ENCODE assay signal across 14 cellular contexts in genomic region chr20:48319943-48320584, GRCh38.
"Had no signal": no experiment of that assay in that cellular context is flagged by ENCODE, and none has a peak within 500 bp of the region (broad histone marks: within the 10 kb centered on the region; RNA-seq: fewer than 3 reads in every experiment).

No MANE protein-coding gene starts in this region.

- H3K4me1 Mint-ChIP-seq: natural killer cell had no signal

- DNase-seq: aorta; erythroblast; islet precursor cell; natural killer cell; nucleus accumbens; posterior cingulate gyrus; retina; stimulated activated CD4-positive, alpha-beta T cell treated with anti-CD3 and anti-CD28 coated beads, Interleukin-2, amount 100 ng/mL, for 48 hours; uterus had no signal

- H3K9me3 ChIP-seq: uterus had no signal

- H3K9me3 Mint-ChIP-seq: activated T-helper 1 cell treated with anti-CD3 and anti-CD28 coated beads, Interleukin-12 subunit alpha, Interleukin-12 subunit beta, Interleukin-2, Interleukin-4 antibody, amounts not matched to agents 30 ng/mL and 10 ng/mL and 1 ng/mL, durations not matched to agents 14 hours and 24 hours and 36 hours; natural killer cell; stimulated activated memory B cell treated with anti-CD40 and anti-IgM and Interleukin-4, amounts not matched to agents 10 μg/mL and 1 μg/mL and 100 μg/mL, for 72 hours; T-helper 2 cell treated with Interferon-gamma antibody and Interleukin-4, amounts not matched to agents 5 μg/mL and 100 μg/mL, for 36 hours had no signal

- H3K36me3 Mint-ChIP-seq: natural killer cell; stimulated activated memory B cell treated with anti-CD40 and anti-IgM and Interleukin-4, amounts not matched to agents 10 μg/mL and 1 μg/mL and 100 μg/mL, for 72 hours had no signal

- H3K4me3 ChIP-seq: uterus had no signal

- ATAC-seq: activated CD4-positive, CD25-positive, alpha-beta regulatory T cell treated with anti-CD3 and anti-CD28 coated beads, Interleukin-2, amount 50 U/mL, for 24 hours; left lobe of liver; natural killer cell; stimulated activated memory B cell treated with anti-CD40 and anti-IgM and Interleukin-4, amounts not matched to agents 10 μg/mL and 1 μg/mL and 100 μg/mL, for 72 hours had no signal

- H3K27me3 ChIP-seq: uterus had no signal

- H3K27ac Mint-ChIP-seq: activated T-helper 1 cell treated with anti-CD3 and anti-CD28 coated beads, Interleukin-12 subunit alpha, Interleukin-12 subunit beta, Interleukin-2, Interleukin-4 antibody, amounts not matched to agents 30 ng/mL and 10 ng/mL and 1 ng/mL, durations not matched to agents 14 hours and 24 hours and 36 hours; natural killer cell; stimulated activated memory B cell treated with anti-CD40 and anti-IgM and Interleukin-4, amounts not matched to agents 10 μg/mL and 1 μg/mL and 100 μg/mL, for 72 hours; T-helper 2 cell treated with Interferon-gamma antibody and Interleukin-4, amounts not matched to agents 5 μg/mL and 100 μg/mL, for 36 hours had no signal

- H3K4me1 ChIP-seq: uterus had no signal

- H3K27ac ChIP-seq: uterus had no signal

- H3K36me3 ChIP-seq: uterus had no signal

- H3K4me3 Mint-ChIP-seq: activated T-helper 1 cell treated with anti-CD3 and anti-CD28 coated beads, Interleukin-12 subunit alpha, Interleukin-12 subunit beta, Interleukin-2, Interleukin-4 antibody, amounts not matched to agents 30 ng/mL and 10 ng/mL and 1 ng/mL, durations not matched to agents 14 hours and 24 hours and 36 hours; natural killer cell; stimulated activated memory B cell treated with anti-CD40 and anti-IgM and Interleukin-4, amounts not matched to agents 10 μg/mL and 1 μg/mL and 100 μg/mL, for 72 hours; T-helper 2 cell treated with Interferon-gamma antibody and Interleukin-4, amounts not matched to agents 5 μg/mL and 100 μg/mL, for 36 hours had no signal
